In the genomic region with DNA sequence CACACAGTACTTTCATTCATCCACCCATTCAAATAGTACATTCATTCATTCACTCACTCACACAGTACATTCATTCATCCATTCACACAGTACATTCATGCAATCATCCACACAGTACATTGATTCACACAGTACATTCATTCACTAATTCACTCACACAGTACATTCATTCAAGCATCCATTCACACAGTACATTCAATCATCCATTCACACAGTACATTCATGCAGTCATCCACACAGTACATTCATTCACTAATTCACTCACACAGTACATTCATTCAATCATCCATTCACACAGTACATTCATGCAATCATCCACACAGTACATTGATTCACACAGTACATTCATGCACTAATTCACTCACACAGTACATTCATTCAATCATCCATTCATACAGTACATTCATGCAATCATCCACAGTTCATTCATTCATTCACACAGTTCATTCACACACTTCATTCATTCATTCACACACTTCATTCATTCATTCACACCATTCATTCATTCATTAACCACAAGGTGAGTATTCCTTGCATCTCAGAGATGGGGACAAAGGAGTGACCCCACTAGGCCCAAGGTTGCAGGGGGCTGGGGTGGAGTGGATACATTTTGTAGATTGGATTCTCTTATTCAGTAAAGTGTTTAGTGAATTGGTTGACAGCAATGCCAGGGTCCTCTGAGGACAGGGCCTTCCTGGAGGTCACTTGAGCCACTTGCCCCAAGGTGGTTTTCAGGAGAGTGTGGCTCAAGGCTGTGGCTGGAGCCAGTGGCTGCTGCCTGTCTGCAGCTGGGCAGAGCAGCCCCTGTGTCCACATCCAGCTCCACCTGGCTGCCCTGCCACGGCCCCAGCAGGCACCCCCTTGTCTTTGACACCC, we compare ENCODE assay signal across 1 cellular context.
TF ChIP-seq lines count a peak whose summit lies in the region.

No MANE protein-coding gene starts in this region.

TF ChIP-seq in K562, 482 proteins besides CTCF, POLR2A, EP300 and RAD21 (continued from another document):
- TF ChIP-seq, protein P1, sequence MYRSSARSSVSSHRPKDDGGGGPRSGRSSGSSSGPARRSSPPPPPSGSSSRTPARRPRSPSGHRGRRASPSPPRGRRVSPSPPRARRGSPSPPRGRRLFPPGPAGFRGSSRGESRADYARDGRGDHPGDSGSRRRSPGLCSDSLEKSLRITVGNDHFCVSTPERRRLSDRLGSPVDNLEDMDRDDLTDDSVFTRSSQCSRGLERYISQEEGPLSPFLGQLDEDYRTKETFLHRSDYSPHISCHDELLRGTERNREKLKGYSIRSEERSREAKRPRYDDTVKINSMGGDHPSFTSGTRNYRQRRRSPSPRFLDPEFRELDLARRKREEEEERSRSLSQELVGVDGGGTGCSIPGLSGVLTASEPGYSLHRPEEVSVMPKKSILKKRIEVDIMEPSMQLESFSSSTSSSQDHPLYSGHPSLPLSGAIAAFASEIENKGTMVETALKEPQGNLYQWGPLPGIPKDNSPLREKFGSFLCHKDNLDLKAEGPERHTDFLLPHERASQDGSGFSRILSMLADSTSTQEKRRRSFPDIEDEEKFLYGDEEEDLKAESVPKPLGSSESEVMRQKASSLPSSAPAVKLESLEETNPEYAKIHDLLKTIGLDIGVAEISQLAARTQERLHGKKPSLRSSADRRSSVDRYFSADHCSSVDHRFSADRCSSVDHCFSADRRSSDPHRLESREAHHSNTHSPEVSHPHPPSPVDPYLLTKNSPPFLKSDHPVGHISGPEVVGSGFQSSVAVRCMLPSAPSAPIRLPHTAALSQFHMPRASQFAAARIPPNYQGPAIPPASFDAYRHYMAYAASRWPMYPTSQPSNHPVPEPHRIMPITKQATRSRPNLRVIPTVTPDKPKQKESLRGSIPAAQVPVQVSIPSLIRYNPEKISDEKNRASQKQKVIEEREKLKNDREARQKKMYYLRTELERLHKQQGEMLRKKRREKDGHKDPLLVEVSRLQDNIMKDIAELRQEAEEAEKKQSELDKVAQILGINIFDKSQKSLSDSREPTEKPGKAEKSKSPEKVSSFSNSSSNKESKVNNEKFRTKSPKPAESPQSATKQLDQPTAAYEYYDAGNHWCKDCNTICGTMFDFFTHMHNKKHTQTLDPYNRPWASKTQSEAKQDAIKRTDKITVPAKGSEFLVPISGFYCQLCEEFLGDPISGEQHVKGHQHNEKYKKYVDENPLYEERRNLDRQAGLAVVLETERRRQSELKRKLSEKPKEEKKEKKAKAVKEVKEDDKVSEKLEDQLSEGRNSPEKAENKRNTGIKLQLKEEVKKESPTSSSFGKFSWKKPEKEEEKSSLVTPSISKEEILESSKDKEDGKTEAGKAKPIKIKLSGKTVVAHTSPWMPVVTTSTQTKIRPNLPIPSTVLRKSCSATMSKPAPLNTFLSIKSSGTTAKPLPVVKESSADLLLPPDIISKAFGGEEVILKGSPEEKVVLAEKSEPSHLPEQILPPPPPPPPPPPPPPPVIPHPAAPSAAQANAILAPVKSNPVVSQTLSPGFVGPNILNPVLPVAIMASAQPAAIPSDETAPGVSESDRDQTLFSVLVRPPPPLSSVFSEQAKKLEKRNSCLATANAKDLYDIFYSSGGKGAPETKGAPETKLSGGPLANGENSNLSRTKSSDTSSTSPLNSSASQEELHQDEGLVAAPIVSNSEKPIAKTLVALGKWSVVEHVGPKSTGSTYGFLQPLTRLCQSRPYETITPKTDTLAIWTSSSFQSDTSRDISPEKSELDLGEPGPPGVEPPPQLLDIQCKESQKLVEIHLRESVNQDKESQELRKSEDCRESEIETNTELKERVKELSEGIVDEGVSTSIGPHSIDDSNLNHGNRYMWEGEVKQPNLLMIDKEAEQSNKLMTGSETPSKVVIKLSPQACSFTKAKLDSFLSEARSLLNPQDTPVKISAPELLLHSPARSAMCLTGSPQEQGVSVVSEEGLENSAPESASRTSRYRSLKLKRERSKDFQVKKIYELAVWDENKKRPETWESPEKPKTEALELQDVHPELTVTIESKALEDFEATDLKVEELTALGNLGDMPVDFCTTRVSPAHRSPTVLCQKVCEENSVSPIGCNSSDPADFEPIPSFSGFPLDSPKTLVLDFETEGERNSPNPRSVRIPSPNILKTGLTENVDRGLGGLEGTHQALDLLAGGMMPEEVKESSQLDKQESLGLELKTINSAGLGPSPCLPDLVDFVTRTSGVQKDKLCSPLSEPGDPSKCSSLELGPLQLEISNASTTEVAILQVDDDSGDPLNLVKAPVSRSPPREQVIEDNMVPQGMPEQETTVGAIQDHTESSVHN (IDR thresholded peaks at IDR 0.05; ENCODE audit: borderline replicate concordance in 1 of 2, low read depth in 1 of 2): peak in 1 of 2 experiments; percentile 17; a peak in 1 of 4 replicates
- TF ChIP-seq ZNF780A (CRISPR knock-in tag; IDR thresholded peaks at IDR 0.05): no peak
- TF ChIP-seq ZNF224 (CRISPR knock-in tag; IDR thresholded peaks at IDR 0.05): no peak
